Comparison of ENCODE assay signal across 1 cellular context in the genomic region with DNA sequence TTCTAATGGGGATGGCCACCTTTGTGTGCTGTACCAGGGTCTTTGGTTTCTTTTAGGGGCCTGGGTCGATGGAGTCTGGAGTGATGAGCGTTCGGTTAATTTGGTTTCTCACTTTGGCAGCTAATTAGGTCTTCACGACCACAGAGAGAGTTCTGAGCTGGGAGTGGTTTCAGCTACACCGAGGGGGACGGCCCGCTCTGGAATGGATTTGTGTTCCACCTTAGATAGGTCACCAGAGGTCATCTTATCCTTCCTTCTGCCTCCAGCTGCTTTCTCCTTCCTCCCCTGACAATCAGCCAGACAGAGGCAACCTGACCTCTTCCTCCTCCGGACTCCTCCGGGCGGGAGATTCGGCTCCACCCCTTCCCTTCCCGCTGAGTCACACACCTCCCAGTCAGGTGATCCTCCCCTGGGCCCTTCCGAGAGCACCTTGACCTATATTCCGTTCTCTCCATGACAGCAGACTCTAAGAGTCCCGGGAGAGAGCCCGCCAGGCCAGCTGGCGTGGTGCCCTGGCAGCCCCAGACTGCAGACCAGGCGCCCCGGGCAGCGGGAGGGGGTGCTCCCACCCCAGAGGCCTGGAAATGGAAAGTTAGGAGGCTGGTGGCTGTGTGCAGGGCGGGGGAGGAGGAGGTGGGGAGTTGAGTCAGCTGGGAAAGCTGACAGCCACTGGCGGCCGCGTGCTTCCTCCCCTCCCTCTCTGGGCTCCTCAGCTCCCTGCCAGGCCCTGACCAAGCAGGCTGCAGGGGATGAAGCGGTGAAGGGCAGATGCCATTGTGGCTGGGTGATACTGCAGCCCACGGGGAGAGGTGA.
A peak's percentile ranks its signal among the peaks of the same experiment; 100 is the strongest.
TF ChIP-seq lines count a peak whose summit lies in the region.

No MANE protein-coding gene starts in this region.

TF ChIP-seq in HepG2, 621 proteins besides CTCF, POLR2A, EP300 and RAD21 (continued from another document):
- TF ChIP-seq, protein P1, sequence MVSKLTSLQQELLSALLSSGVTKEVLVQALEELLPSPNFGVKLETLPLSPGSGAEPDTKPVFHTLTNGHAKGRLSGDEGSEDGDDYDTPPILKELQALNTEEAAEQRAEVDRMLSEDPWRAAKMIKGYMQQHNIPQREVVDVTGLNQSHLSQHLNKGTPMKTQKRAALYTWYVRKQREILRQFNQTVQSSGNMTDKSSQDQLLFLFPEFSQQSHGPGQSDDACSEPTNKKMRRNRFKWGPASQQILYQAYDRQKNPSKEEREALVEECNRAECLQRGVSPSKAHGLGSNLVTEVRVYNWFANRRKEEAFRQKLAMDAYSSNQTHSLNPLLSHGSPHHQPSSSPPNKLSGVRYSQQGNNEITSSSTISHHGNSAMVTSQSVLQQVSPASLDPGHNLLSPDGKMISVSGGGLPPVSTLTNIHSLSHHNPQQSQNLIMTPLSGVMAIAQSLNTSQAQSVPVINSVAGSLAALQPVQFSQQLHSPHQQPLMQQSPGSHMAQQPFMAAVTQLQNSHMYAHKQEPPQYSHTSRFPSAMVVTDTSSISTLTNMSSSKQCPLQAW (CRISPR knock-in tag; IDR thresholded peaks at IDR 0.05) = peak; percentile 64
- TF ChIP-seq TCF7 (IDR thresholded peaks at IDR 0.05; ENCODE audit: low read depth) (no peak), HES4 (CRISPR knock-in tag; IDR thresholded peaks at IDR 0.05; ENCODE audit: borderline replicate concordance) (0 out of 2 replicates have a peak, but pooled peaks have one; percentile 50), PRPF4 (IDR thresholded peaks at IDR 0.05; ENCODE audit: low read depth, low read length, poor library complexity, severe bottlenecking) (no peak), NRL (CRISPR knock-in tag; IDR thresholded peaks at IDR 0.05; ENCODE audit: borderline replicate concordance) (peak; percentile 69; the same call in 1 of the 2 replicates), EEA1 (CRISPR knock-in tag; IDR thresholded peaks at IDR 0.05; ENCODE audit: borderline replicate concordance) (0 out of 2 replicates have a peak, but pooled peaks have one; percentile 32), ZBTB8A (CRISPR knock-in tag; IDR thresholded peaks at IDR 0.05; ENCODE audit: borderline replicate concordance, low read depth) (no peak), ZNF850 (CRISPR knock-in tag; conservative IDR thresholded peaks at IDR 0.05) (no peak), ZNF101 (CRISPR knock-in tag; IDR thresholded peaks at IDR 0.05; ENCODE audit: borderline replicate concordance, low read depth) (0 out of 2 replicates have a peak, but pooled peaks have one; percentile 30), GTF2F1 (IDR thresholded peaks at IDR 0.05; ENCODE audit: low read length) (no peak), ZNF619 (CRISPR knock-in tag; IDR thresholded peaks at IDR 0.05) (no peak), ZFP82 (CRISPR knock-in tag; IDR thresholded peaks at IDR 0.05; ENCODE audit: borderline replicate concordance) (no peak), CHD2 (IDR thresholded peaks at IDR 0.05; ENCODE audit: low read depth, low read length) (no peak), ZNF678 (CRISPR knock-in tag; IDR thresholded peaks at IDR 0.05) (no peak), MTA1 (CRISPR knock-in tag; IDR thresholded peaks at IDR 0.05; ENCODE audit: borderline replicate concordance) (peak; percentile 66; the same call in 1 of the 2 replicates), PCBP1 (IDR thresholded peaks at IDR 0.05; ENCODE audit: borderline replicate concordance, low read depth, low read length) (no peak), ZFAT (CRISPR knock-in tag; conservative IDR thresholded peaks at IDR 0.05) (no peak), KMT2A (CRISPR knock-in tag; IDR thresholded peaks at IDR 0.05) (peak; percentile 14; the same call in 1 of the 2 replicates), CHCHD3 (CRISPR knock-in tag; IDR thresholded peaks at IDR 0.05) (no peak), KLF9 (CRISPR knock-in tag; IDR thresholded peaks at IDR 0.05; ENCODE audit: low read depth) (no peak; the same call in 1 of the 2 replicates), THYN1 (CRISPR knock-in tag; IDR thresholded peaks at IDR 0.05; ENCODE audit: borderline replicate concordance, low read depth) (no peak)
- TF ChIP-seq, protein P2, sequence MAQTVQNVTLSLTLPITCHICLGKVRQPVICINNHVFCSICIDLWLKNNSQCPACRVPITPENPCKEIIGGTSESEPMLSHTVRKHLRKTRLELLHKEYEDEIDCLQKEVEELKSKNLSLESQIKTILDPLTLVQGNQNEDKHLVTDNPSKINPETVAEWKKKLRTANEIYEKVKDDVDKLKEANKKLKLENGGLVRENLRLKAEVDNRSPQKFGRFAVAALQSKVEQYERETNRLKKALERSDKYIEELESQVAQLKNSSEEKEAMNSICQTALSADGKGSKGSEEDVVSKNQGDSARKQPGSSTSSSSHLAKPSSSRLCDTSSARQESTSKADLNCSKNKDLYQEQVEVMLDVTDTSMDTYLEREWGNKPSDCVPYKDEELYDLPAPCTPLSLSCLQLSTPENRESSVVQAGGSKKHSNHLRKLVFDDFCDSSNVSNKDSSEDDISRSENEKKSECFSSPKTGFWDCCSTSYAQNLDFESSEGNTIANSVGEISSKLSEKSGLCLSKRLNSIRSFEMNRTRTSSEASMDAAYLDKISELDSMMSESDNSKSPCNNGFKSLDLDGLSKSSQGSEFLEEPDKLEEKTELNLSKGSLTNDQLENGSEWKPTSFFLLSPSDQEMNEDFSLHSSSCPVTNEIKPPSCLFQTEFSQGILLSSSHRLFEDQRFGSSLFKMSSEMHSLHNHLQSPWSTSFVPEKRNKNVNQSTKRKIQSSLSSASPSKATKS (CRISPR knock-in tag; IDR thresholded peaks at IDR 0.05) = no peak
- TF ChIP-seq, protein P3, sequence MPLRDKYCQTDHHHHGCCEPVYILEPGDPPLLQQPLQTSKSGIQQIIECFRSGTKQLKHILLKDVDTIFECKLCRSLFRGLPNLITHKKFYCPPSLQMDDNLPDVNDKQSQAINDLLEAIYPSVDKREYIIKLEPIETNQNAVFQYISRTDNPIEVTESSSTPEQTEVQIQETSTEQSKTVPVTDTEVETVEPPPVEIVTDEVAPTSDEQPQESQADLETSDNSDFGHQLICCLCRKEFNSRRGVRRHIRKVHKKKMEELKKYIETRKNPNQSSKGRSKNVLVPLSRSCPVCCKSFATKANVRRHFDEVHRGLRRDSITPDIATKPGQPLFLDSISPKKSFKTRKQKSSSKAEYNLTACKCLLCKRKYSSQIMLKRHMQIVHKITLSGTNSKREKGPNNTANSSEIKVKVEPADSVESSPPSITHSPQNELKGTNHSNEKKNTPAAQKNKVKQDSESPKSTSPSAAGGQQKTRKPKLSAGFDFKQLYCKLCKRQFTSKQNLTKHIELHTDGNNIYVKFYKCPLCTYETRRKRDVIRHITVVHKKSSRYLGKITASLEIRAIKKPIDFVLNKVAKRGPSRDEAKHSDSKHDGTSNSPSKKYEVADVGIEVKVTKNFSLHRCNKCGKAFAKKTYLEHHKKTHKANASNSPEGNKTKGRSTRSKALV (CRISPR knock-in tag; IDR thresholded peaks at IDR 0.05) = no peak
- TF ChIP-seq, protein P4, sequence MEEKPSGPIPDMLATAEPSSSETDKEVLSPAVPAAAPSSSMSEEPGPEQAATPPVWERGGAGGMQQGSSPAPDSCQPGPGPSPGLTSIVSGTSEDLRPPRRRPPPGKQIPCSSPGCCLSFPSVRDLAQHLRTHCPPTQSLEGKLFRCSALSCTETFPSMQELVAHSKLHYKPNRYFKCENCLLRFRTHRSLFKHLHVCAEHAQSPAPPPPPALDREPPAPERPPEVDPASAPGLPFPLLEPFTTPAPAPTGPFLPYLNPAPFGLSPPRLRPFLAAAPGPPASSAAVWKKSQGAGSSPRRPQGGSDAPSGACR (CRISPR knock-in tag; IDR thresholded peaks at IDR 0.05) = no peak
- TF ChIP-seq, protein P5, sequence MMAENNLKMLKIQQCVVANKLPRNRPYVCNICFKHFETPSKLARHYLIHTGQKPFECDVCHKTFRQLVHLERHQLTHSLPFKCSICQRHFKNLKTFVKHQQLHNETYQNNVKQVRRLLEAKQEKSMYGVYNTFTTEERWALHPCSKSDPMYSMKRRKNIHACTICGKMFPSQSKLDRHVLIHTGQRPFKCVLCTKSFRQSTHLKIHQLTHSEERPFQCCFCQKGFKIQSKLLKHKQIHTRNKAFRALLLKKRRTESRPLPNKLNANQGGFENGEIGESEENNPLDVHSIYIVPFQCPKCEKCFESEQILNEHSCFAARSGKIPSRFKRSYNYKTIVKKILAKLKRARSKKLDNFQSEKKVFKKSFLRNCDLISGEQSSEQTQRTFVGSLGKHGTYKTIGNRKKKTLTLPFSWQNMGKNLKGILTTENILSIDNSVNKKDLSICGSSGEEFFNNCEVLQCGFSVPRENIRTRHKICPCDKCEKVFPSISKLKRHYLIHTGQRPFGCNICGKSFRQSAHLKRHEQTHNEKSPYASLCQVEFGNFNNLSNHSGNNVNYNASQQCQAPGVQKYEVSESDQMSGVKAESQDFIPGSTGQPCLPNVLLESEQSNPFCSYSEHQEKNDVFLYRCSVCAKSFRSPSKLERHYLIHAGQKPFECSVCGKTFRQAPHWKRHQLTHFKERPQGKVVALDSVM (CRISPR knock-in tag; IDR thresholded peaks at IDR 0.05) = peak; percentile 46; the same call in 1 of the 2 replicates
- TF ChIP-seq, protein P6, sequence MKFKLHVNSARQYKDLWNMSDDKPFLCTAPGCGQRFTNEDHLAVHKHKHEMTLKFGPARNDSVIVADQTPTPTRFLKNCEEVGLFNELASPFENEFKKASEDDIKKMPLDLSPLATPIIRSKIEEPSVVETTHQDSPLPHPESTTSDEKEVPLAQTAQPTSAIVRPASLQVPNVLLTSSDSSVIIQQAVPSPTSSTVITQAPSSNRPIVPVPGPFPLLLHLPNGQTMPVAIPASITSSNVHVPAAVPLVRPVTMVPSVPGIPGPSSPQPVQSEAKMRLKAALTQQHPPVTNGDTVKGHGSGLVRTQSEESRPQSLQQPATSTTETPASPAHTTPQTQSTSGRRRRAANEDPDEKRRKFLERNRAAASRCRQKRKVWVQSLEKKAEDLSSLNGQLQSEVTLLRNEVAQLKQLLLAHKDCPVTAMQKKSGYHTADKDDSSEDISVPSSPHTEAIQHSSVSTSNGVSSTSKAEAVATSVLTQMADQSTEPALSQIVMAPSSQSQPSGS (CRISPR knock-in tag; IDR thresholded peaks at IDR 0.05) = no peak
- TF ChIP-seq, protein P7, sequence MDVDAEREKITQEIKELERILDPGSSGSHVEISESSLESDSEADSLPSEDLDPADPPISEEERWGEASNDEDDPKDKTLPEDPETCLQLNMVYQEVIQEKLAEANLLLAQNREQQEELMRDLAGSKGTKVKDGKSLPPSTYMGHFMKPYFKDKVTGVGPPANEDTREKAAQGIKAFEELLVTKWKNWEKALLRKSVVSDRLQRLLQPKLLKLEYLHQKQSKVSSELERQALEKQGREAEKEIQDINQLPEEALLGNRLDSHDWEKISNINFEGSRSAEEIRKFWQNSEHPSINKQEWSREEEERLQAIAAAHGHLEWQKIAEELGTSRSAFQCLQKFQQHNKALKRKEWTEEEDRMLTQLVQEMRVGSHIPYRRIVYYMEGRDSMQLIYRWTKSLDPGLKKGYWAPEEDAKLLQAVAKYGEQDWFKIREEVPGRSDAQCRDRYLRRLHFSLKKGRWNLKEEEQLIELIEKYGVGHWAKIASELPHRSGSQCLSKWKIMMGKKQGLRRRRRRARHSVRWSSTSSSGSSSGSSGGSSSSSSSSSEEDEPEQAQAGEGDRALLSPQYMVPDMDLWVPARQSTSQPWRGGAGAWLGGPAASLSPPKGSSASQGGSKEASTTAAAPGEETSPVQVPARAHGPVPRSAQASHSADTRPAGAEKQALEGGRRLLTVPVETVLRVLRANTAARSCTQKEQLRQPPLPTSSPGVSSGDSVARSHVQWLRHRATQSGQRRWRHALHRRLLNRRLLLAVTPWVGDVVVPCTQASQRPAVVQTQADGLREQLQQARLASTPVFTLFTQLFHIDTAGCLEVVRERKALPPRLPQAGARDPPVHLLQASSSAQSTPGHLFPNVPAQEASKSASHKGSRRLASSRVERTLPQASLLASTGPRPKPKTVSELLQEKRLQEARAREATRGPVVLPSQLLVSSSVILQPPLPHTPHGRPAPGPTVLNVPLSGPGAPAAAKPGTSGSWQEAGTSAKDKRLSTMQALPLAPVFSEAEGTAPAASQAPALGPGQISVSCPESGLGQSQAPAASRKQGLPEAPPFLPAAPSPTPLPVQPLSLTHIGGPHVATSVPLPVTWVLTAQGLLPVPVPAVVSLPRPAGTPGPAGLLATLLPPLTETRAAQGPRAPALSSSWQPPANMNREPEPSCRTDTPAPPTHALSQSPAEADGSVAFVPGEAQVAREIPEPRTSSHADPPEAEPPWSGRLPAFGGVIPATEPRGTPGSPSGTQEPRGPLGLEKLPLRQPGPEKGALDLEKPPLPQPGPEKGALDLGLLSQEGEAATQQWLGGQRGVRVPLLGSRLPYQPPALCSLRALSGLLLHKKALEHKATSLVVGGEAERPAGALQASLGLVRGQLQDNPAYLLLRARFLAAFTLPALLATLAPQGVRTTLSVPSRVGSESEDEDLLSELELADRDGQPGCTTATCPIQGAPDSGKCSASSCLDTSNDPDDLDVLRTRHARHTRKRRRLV (CRISPR knock-in tag; IDR thresholded peaks at IDR 0.05) = no peak
- TF ChIP-seq, protein P8, sequence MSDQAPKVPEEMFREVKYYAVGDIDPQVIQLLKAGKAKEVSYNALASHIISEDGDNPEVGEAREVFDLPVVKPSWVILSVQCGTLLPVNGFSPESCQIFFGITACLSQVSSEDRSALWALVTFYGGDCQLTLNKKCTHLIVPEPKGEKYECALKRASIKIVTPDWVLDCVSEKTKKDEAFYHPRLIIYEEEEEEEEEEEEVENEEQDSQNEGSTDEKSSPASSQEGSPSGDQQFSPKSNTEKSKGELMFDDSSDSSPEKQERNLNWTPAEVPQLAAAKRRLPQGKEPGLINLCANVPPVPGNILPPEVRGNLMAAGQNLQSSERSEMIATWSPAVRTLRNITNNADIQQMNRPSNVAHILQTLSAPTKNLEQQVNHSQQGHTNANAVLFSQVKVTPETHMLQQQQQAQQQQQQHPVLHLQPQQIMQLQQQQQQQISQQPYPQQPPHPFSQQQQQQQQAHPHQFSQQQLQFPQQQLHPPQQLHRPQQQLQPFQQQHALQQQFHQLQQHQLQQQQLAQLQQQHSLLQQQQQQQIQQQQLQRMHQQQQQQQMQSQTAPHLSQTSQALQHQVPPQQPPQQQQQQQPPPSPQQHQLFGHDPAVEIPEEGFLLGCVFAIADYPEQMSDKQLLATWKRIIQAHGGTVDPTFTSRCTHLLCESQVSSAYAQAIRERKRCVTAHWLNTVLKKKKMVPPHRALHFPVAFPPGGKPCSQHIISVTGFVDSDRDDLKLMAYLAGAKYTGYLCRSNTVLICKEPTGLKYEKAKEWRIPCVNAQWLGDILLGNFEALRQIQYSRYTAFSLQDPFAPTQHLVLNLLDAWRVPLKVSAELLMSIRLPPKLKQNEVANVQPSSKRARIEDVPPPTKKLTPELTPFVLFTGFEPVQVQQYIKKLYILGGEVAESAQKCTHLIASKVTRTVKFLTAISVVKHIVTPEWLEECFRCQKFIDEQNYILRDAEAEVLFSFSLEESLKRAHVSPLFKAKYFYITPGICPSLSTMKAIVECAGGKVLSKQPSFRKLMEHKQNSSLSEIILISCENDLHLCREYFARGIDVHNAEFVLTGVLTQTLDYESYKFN (CRISPR knock-in tag; conservative IDR thresholded peaks at IDR 0.05) = peak; percentile 72
- TF ChIP-seq, protein P9, sequence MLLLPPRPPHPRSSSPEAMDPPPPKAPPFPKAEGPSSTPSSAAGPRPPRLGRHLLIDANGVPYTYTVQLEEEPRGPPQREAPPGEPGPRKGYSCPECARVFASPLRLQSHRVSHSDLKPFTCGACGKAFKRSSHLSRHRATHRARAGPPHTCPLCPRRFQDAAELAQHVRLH (CRISPR knock-in tag; IDR thresholded peaks at IDR 0.05; ENCODE audit: borderline replicate concordance, low read depth) = no peak
- TF ChIP-seq, protein P10, sequence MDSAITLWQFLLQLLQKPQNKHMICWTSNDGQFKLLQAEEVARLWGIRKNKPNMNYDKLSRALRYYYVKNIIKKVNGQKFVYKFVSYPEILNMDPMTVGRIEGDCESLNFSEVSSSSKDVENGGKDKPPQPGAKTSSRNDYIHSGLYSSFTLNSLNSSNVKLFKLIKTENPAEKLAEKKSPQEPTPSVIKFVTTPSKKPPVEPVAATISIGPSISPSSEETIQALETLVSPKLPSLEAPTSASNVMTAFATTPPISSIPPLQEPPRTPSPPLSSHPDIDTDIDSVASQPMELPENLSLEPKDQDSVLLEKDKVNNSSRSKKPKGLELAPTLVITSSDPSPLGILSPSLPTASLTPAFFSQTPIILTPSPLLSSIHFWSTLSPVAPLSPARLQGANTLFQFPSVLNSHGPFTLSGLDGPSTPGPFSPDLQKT (CRISPR knock-in tag; IDR thresholded peaks at IDR 0.05; ENCODE audit: borderline replicate concordance) = no peak
